Comparison of ENCODE assay signal across 1 cellular context in genomic region chr20:56802805-56803204, GRCh38.
TF ChIP-seq lines count a peak whose summit lies in the region.

No MANE protein-coding gene starts in this region.

TF ChIP-seq in IMR-90, 13 proteins besides CTCF, POLR2A, EP300 and RAD21 (continued from another document):
- TF ChIP-seq MXI1 (IDR thresholded peaks at IDR 0.05; ENCODE audit: borderline replicate concordance, low read depth, low read length) = no peak
- no peak for TF ChIP-seq FOS (IDR thresholded peaks at IDR 0.05; ENCODE audit: low read depth, low read length)
- TF ChIP-seq RFX5 (IDR thresholded peaks at IDR 0.05; ENCODE audit: low read depth, low read length) = no peak
- TF ChIP-seq BHLHE40 (IDR thresholded peaks at IDR 0.05; ENCODE audit: low read depth, low read length) = no peak
- TF ChIP-seq USF2 (IDR thresholded peaks at IDR 0.05; ENCODE audit: low read depth, low read length) = no peak
- no peak for TF ChIP-seq SMC3 (IDR thresholded peaks at IDR 0.05; ENCODE audit: low read depth, low read length)
- no peak for TF ChIP-seq MAFK (IDR thresholded peaks at IDR 0.05; ENCODE audit: low read depth, low read length)
- no peak for TF ChIP-seq MAZ (IDR thresholded peaks at IDR 0.05; ENCODE audit: borderline replicate concordance, low read depth, low read length)
- TF ChIP-seq CEBPB (IDR thresholded peaks at IDR 0.05; ENCODE audit: low read depth, low read length) = no peak
- TF ChIP-seq RCOR1 (IDR thresholded peaks at IDR 0.05; ENCODE audit: insufficient replicate concordance, low read length) = no peak
- TF ChIP-seq ELK1 (IDR thresholded peaks at IDR 0.05; ENCODE audit: borderline replicate concordance, low read depth, low read length) = no peak
TF ChIP-seq in IMR-90: peak in this region for 0.
